1 cellular context compared by ENCODE assay signal in genomic region chr14:54380558-54380957, GRCh38. TPM values are rescaled to one million over a fixed set of nuclear protein-coding genes. Genes with fewer than 3 reads are reported as not detected.
"Had no signal": no experiment of that assay in that cellular context is flagged by ENCODE, and none has a peak within 500 bp of the region (broad histone marks: within the 10 kb centered on the region; RNA-seq: fewer than 3 reads in every experiment).

No MANE protein-coding gene starts in this region.

RNA-seq across cellular contexts. Expression of gene CDKN3, which starts 16.2 kb away (rescaled TPM):
- total RNA-seq: ascending aorta had no signal
